17 cellular contexts compared by ENCODE assay signal in genomic region chr11:105611414-105611813, GRCh38. TPM values are rescaled to one million over a fixed set of nuclear protein-coding genes. Genes with fewer than 3 reads are reported as not detected.
DNase-seq lines count a peak whose midpoint lies in the region; ATAC-seq and TF ChIP-seq lines count a peak whose summit lies in the region.
"Had no signal": no experiment of that assay in that cellular context is flagged by ENCODE, and none has a peak within 500 bp of the region (broad histone marks: within the 10 kb centered on the region; RNA-seq: fewer than 3 reads in every experiment).

No MANE protein-coding gene starts in this region.

- H3K9ac ChIP-seq in fibroblast of lung (ENCODE audit: insufficient read depth, low read length) = no peak overlapping the region

- H3K9me2 ChIP-seq in GM23338 (ENCODE audit: insufficient read depth) = no peaks in the 10 kb centered on the region

- CTCF ChIA-PET in T-cell (lab: Charles Lee) = no interaction called here

- H3K9me3 ChIP-seq in fibroblast of lung (ENCODE audit: control insufficient read depth, insufficient read depth, low read depth, low read length) (no peaks in the 10 kb centered on the region), psoas muscle (no peaks in the 10 kb centered on the region)
- H3K9me3 ChIP-seq: pancreas had no signal

- H3K4me3 ChIP-seq in GM23338 (peak overlapping the region; percentile 73), fibroblast of lung (replicated peaks in 1 of 4; ENCODE audit: control extremely low read depth in 1 of 4, insufficient read depth in 1 of 4, low read depth in 3 of 4, low read length in 4 of 4) (peak overlapping the region in 2 of 4 experiments; percentile 7 to 70), psoas muscle (peak overlapping the region; percentile 58)

- no peaks in the 10 kb centered on the region for H3K36me3 ChIP-seq in GM23338 (ENCODE audit: insufficient read depth)
- H3K36me3 ChIP-seq in fibroblast of lung (ENCODE audit: control insufficient read depth, insufficient read depth, low read length) = no peaks in the 10 kb centered on the region
- H3K36me3 ChIP-seq in psoas muscle (ENCODE audit: insufficient read depth in 1 of 2, low read depth in 1 of 2) = no peaks in the 10 kb centered on the region
- H3K36me3 ChIP-seq: pancreas had no signal

- intact Hi-C loops in psoas muscle (cut with DNase I) = no loop called here
- intact Hi-C loops in sciatic nerve (cut with DNase I) = no loop called here

- H3K4me2 ChIP-seq in GM23338 (peak overlapping the region; percentile 84), fibroblast of lung (ENCODE audit: extremely low read depth, insufficient read depth, low read length) (peak overlapping the region; percentile 93)

- peak overlapping the region; percentile 87 for H3K27ac ChIP-seq in GM23338 (ENCODE audit: low read depth)
- no peak overlapping the region for H3K27ac ChIP-seq in fibroblast of lung (ENCODE audit: insufficient read depth, low read length)
- H3K27ac ChIP-seq in psoas muscle = no peak overlapping the region
- H3K27ac ChIP-seq: foreskin keratinocyte, pancreas had no signal

- H3K4me1 ChIP-seq in GM23338 (ENCODE audit: insufficient read depth) (peaks cover 29% of the 10 kb centered on the region), fibroblast of lung (ENCODE audit: control insufficient read depth, extremely low read depth, insufficient read depth, low read length) (peaks cover 6% of the 10 kb centered on the region), psoas muscle (no peaks in the 10 kb centered on the region)
- H3K4me1 ChIP-seq: foreskin keratinocyte had no signal

- 3 to 6% (median 4%) methylated on average over 10 of the region's 10 CpGs for WGBS in psoas muscle, 3 donors

- H3K27me3 Mint-ChIP-seq in GM23338 (ENCODE audit: insufficient read depth, low read depth, poor library complexity) (peaks cover 17% of the 10 kb centered on the region), T-cell (peaks cover 38 to 41% of the 10 kb centered on the region in 2 donors)

- H3K27ac Mint-ChIP-seq in GM23338 (peak overlapping the region; percentile 8; the same call in 1 of the 2 replicates), T-cell (peak overlapping the region in 1 of 2 donors; percentile 20)
- H3K27ac Mint-ChIP-seq: activated CD4-positive, alpha-beta T cell treated with anti-CD3 and anti-CD28 coated beads for 36 hours; CD8-positive, alpha-beta T cell; stimulated activated naive CD8-positive, alpha-beta T cell treated with anti-CD3 and anti-CD28 coated beads, Interleukin-15, amount 100 ng/mL, for 72 hours had no signal

- H3K9me3 Mint-ChIP-seq in GM23338 (no peaks in the 10 kb centered on the region), T-cell (no peaks in the 10 kb centered on the region)
- H3K9me3 Mint-ChIP-seq: CD8-positive, alpha-beta T cell; stimulated activated naive CD8-positive, alpha-beta T cell treated with anti-CD3 and anti-CD28 coated beads, Interleukin-15, amount 100 ng/mL, for 72 hours had no signal

- H3K36me3 Mint-ChIP-seq in GM23338 (ENCODE audit: low read depth) (peaks cover 6% of the 10 kb centered on the region; the same call in 2 of the 3 replicates), T-cell (no peaks in the 10 kb centered on the region)
- H3K36me3 Mint-ChIP-seq: CD8-positive, alpha-beta T cell had no signal

- H2AFZ ChIP-seq in GM23338 = no peak overlapping the region
- no peak overlapping the region for H2AFZ ChIP-seq in fibroblast of lung (ENCODE audit: low read length)

- H3K4me3 Mint-ChIP-seq in GM23338 (peak overlapping the region; percentile 84), T-cell (peak overlapping the region in 2 of 3 donors; percentile 25 to 40)
- H3K4me3 Mint-ChIP-seq: activated CD4-positive, alpha-beta T cell treated with anti-CD3 and anti-CD28 coated beads for 36 hours; CD8-positive, alpha-beta T cell had no signal

- DNase-seq in GM23338 (ENCODE audit: low spot score) = no peak
- no peak for DNase-seq in T-cell
- peak in 1 of 2 donors; percentile 10 for DNase-seq in fibroblast of lung (ENCODE audit: low read depth in 2 of 2)
- no peak for DNase-seq in psoas muscle
- no peak for DNase-seq in sciatic nerve (ENCODE audit: low spot score)
- no peak for DNase-seq in NCI-H1092 (lab: John Stamatoyannopoulos, UW)
- DNase-seq: activated CD4-positive, alpha-beta T cell treated with anti-CD3 and anti-CD28 coated beads for 36 hours; CD8-positive, alpha-beta T cell; foreskin keratinocyte; left colon; NCI-H1417 treated with DMSO at 0.1 percent for 48 hours; pancreas; stimulated activated naive CD8-positive, alpha-beta T cell treated with anti-CD3 and anti-CD28 coated beads, Interleukin-15, amount 100 ng/mL, for 72 hours had no signal

- H3F3A ChIP-seq in GM23338 (replicated peaks; ENCODE audit: low read depth) = no peaks in the 10 kb centered on the region

- H4K20me1 ChIP-seq in GM23338 (replicated peaks; ENCODE audit: insufficient read depth) (no peaks in the 10 kb centered on the region), fibroblast of lung (ENCODE audit: control insufficient read depth, extremely low read depth, insufficient read depth, low read length) (no peaks in the 10 kb centered on the region)

- POLR2A ChIA-PET in T-cell (lab: Charles Lee) = no interaction called here

- peaks cover 23% of the 10 kb centered on the region for H3K79me2 ChIP-seq in GM23338 (replicated peaks; ENCODE audit: insufficient read depth)
- no peaks in the 10 kb centered on the region for H3K79me2 ChIP-seq in fibroblast of lung (ENCODE audit: control insufficient read depth, insufficient read depth, low read length)

- H3K4me1 Mint-ChIP-seq in GM23338 (peaks cover 21% of the 10 kb centered on the region; the same call in 2 of the 3 replicates), T-cell (peaks cover 11 to 26% (median 24%) of the 10 kb centered on the region in 3 donors)

- TF ChIP-seq CTCF in GM23338 (conservative IDR thresholded peaks at IDR 0.05; ENCODE audit: low read depth in 2 of 2) = no peak
- TF ChIP-seq CTCF in fibroblast of lung (conservative IDR thresholded peaks at IDR 0.05 in 1 of 2, IDR thresholded peaks at IDR 0.05 in 1 of 2; ENCODE audit: low read depth in 1 of 2, low read length in 2 of 2) = no peak
- no peak for TF ChIP-seq CTCF in psoas muscle (IDR thresholded peaks at IDR 0.05)

- H3K27me3 ChIP-seq in GM23338 (ENCODE audit: insufficient read depth) (peaks cover 13% of the 10 kb centered on the region; the same call in 1 of the 2 replicates), fibroblast of lung (ENCODE audit: control insufficient read depth, insufficient read depth, low read length) (peaks cover 5% of the 10 kb centered on the region), psoas muscle (ENCODE audit: insufficient read depth in 3 of 3, low read length in 2 of 3) (peaks cover 0 to 34% (median 4%) of the 10 kb centered on the region in 3 donors)

- ATAC-seq in GM23338 (no peak), T-cell (replicated peaks in 1 of 4) (no peak), psoas muscle (no peak), HG02763 (IDR thresholded peaks at IDR 0.05; ENCODE audit: unreplicated experiment) (no peak), sciatic nerve (no peak), GM21390 (IDR thresholded peaks at IDR 0.05; ENCODE audit: unreplicated experiment) (no peak)
- ATAC-seq: activated CD4-positive, alpha-beta T cell treated with anti-CD3 and anti-CD28 coated beads for 36 hours; CD8-positive, alpha-beta T cell; foreskin keratinocyte; HepG2; left colon; stimulated activated naive CD8-positive, alpha-beta T cell treated with anti-CD3 and anti-CD28 coated beads, Interleukin-15, amount 100 ng/mL, for 72 hours had no signal

TF ChIP-seq in GM23338, 12 proteins besides CTCF, POLR2A, EP300 and RAD21:
- no peak for TF ChIP-seq JUNB (IDR thresholded peaks at IDR 0.05; ENCODE audit: unreplicated experiment)

RNA-seq across cellular contexts. Expression of gene GRIA4, which starts 1.5 kb away (rescaled TPM):
- 45.5 and 71.1 TPM in 2 replicates for total RNA-seq in GM23338 (2014; rRNA removed; shearing (Covaris generic))
- polyA plus RNA-seq in GM23338 (2016; fragmentation: Nextera tagmentation; extraction: Ambion mirVana) (13.5 and 17.8 TPM in 2 replicates), fibroblast of lung (0.15 and 0.61 TPM in 2 replicates), psoas muscle (under 1 TPM; 0.03 to 0.17 (median 0.06) TPM)
- total RNA-seq in T-cell (under 1 TPM in 1 of 5 donors, not detected in 4; 0.09 TPM), fibroblast of lung (under 0.01 and 0.50 TPM in 2 replicates), psoas muscle (not detected), sciatic nerve (0.45 TPM)
- 0.07 and 0.28 TPM in 2 replicates for polyA plus RNA-seq in fibroblast of lung (2012)
- not detected in 2 replicates for polyA minus RNA-seq in fibroblast of lung (ENCODE audit: low replicate concordance)
- total RNA-seq: activated CD4-positive, alpha-beta T cell treated with anti-CD3 and anti-CD28 coated beads for 36 hours; CD8-positive, alpha-beta T cell; chondrocyte; foreskin keratinocyte; HepG2 had no signal
- polyA plus RNA-seq: foreskin keratinocyte, HepG2 had no signal

Comparison
In these comparisons a context has a peak if more than half of its experiments do, and no peak if none do; other contexts are left out.
1. RNA of gene GRIA4, which starts 1.5 kb away (total RNA-seq): 45.5 to 71.1 TPM in GM23338; under 0.01 to 0.50 TPM in fibroblast of lung, 0.45 TPM in sciatic nerve (single experiment), 0.09 TPM in T-cell and not detected in psoas muscle; every median in the first group is over 10 times any median in the second.